In the genomic region with DNA sequence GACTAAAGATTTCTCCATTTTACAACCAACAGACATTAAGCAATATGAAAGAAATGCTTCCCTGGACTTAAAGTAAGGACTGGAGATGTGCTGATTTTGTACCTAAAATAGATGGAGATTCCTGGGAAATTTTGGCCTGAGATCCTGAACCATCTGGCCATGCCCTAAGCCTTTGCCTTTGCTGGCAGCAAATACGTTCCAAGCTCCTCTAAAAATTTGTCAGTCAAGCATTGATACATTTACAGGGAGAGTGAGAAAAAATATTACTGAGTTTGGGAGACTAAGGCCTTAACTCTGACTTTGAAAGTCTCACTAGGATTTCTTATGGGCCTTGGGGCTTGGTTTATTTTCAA, we compare ENCODE assay signal across 16 cellular contexts.
DNase-seq lines count a peak whose midpoint lies in the region; ATAC-seq lines count a peak whose summit lies in the region.
"Had no signal": no experiment of that assay in that cellular context is flagged by ENCODE, and none has a peak within 500 bp of the region (broad histone marks: within the 10 kb centered on the region; RNA-seq: fewer than 3 reads in every experiment).

No MANE protein-coding gene starts in this region.

- in situ Hi-C loops in ACHN (cut with HindIII; ENCODE audit: low pct_ligation_motif_present, low pct_unique_long_range_greater_than_20kb, low sequenced_read_pairs) = no loop called here

- peak; percentile 48 for DNase-seq in NCI-H1694 treated with DMSO at 0.1 percent for 48 hours (lab: John Stamatoyannopoulos, UW)
- DNase-seq in NCI-H1694 (lab: John Stamatoyannopoulos, UW) = no peak
- DNase-seq in NCI-H446 treated with DMSO at 0.1 percent for 48 hours (lab: John Stamatoyannopoulos, UW) = peak; percentile 32
- DNase-seq in cerebellum (ENCODE audit: low spot score) = peak; percentile 86
- no peak for DNase-seq in ACHN
- no peak for DNase-seq in NCI-H2081 treated with DMSO at 0.1 percent for 48 hours (lab: John Stamatoyannopoulos, UW)
- DNase-seq: BE2C; CD8-positive, alpha-beta T cell; COR-L47; DMS79; EL; GDM1; IMR-90; KBM-7 had no signal

- ATAC-seq in GM18873 (IDR thresholded peaks at IDR 0.05; ENCODE audit: low FRiP score, unreplicated experiment) = no peak
- ATAC-seq: CD8-positive, alpha-beta T cell; HCT116 had no signal

Comparison
In these comparisons a context has a peak if more than half of its experiments do, and no peak if none do; other contexts are left out.
1. DNase-seq: peak in NCI-H1694 treated with DMSO at 0.1 percent for 48 hours (single experiment), NCI-H446 treated with DMSO at 0.1 percent for 48 hours (single experiment) and cerebellum (single experiment); none in NCI-H1694 (single experiment), ACHN (single experiment) and NCI-H2081 treated with DMSO at 0.1 percent for 48 hours (single experiment).